In the genomic region with DNA sequence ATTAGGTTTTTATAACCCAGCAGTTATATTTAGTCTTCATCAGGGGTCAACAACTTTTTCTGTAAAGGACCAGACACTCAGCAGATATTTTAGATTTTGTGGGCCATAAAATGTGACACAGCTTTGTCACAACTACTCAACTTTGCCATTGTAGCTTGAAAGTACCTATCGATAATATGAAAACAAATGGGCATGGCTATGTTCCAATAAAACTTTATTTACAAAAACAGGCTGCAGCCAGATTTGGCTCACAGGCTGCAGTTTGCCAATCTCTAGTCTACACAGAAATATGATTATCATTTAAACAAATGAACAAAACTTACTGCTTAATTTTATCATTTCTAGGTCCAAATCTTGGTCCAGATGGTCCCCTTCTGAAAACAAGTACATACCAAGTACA, we compare ENCODE assay signal across 40 cellular contexts.
"Had no signal": no experiment of that assay in that cellular context is flagged by ENCODE, and none has a peak within 500 bp of the region (broad histone marks: within the 10 kb centered on the region; RNA-seq: fewer than 3 reads in every experiment).

No MANE protein-coding gene starts in this region.

- DNase-seq: activated effector memory CD4-positive, alpha-beta T cell treated with anti-CD3 and anti-CD28 coated beads, Interleukin-2, amount 50 U/mL, for 16 hours; activated effector memory CD4-positive, alpha-beta T cell treated with Interleukin-2 at 50 U/mL for 16 hours; activated gamma-delta T cell; activated gamma-delta T cell treated with Interleukin-2 at 50 U/mL for 16 hours; activated naive CD4-positive, alpha-beta T cell; activated naive CD4-positive, alpha-beta T cell treated with anti-CD3 and anti-CD28 coated beads for 36 hours; activated naive CD4-positive, alpha-beta T cell treated with anti-CD3 and anti-CD28 coated beads, Interleukin-2, amount 10 ng/mL, durations not matched to agents 7 days and 5 days; activated naive CD4-positive, alpha-beta T cell treated with anti-CD3 and anti-CD28 coated beads, Interleukin-2, amount 50 U/mL, for 16 hours; activated naive CD4-positive, alpha-beta T cell treated with Interleukin-2 at 50 U/mL for 16 hours; activated naive CD8-positive, alpha-beta T cell treated with anti-CD3 and anti-CD28 coated beads for 36 hours; activated naive CD8-positive, alpha-beta T cell treated with anti-CD3 and anti-CD28 coated beads, Interleukin-2, amount 10 ng/mL, durations not matched to agents 7 days and 5 days; activated naive CD8-positive, alpha-beta T cell treated with anti-CD3 and anti-CD28 coated beads, Interleukin-2, amount 50 U/mL, for 24 hours; activated T-cell treated with anti-CD3 and anti-CD28 coated beads, Interleukin-2, amount 50 U/mL, for 1 hour; activated T-cell treated with anti-CD3 and anti-CD28 coated beads, Interleukin-2, amount 50 U/mL, for 24 hours; activated T-cell treated with anti-CD3 and anti-CD28 coated beads, Interleukin-2, amount 50 U/mL, for 4 hours; activated T-cell treated with anti-CD3 and anti-CD28 coated beads, Interleukin-2, amount 50 U/mL, for 48 hours; activated T-cell treated with anti-CD3 and anti-CD28 coated beads, Interleukin-2, amount 50 U/mL, for 72 hours; adrenal gland; amniotic stem cell; amygdala; anterior cingulate cortex; aorta; body of pancreas; caudate nucleus; central memory CD4-positive, alpha-beta T cell; cerebellar nuclear complex had no signal

- H3K36me3 ChIP-seq: adrenal gland, breast epithelium, cardiac muscle cell had no signal

- H3K27ac Mint-ChIP-seq: activated naive CD4-positive, alpha-beta T cell treated with anti-CD3 and anti-CD28 coated beads for 36 hours; activated naive CD4-positive, alpha-beta T cell treated with anti-CD3 and anti-CD28 coated beads, Interleukin-2, amount 10 ng/mL, durations not matched to agents 7 days and 5 days; activated naive CD4-positive, alpha-beta T cell treated with anti-CD3 and anti-CD28 coated beads, Interleukin-2, amount 50 U/mL, for 24 hours; activated naive CD4-positive, alpha-beta T cell treated with anti-CD3 and anti-CD28 coated beads, Interleukin-2, amount 50 U/mL, for 72 hours; activated naive CD8-positive, alpha-beta T cell; activated naive CD8-positive, alpha-beta T cell treated with anti-CD3 and anti-CD28 coated beads for 36 hours; activated naive CD8-positive, alpha-beta T cell treated with anti-CD3 and anti-CD28 coated beads, Interleukin-2, amount 10 ng/mL, durations not matched to agents 7 days and 5 days; activated naive CD8-positive, alpha-beta T cell treated with anti-CD3 and anti-CD28 coated beads, Interleukin-2, amount 50 U/mL, for 24 hours; activated T-cell treated with anti-CD3 and anti-CD28 coated beads, Interleukin-2, amount 50 U/mL, for 24 hours; activated T-cell treated with anti-CD3 and anti-CD28 coated beads, Interleukin-2, amount 50 U/mL, for 72 hours; activated T-helper 1 cell treated with anti-CD3 and anti-CD28 coated beads, Interleukin-12 subunit alpha, Interleukin-12 subunit beta, Interleukin-2, Interleukin-4 antibody, amounts not matched to agents 30 ng/mL and 10 ng/mL and 1 ng/mL, durations not matched to agents 14 hours and 24 hours and 36 hours; activated T-helper 2 cell treated with anti-CD3 and anti-CD28 coated beads, Interferon-gamma antibody, Interleukin-2, Interleukin-4, amounts not matched to agents 10 μg/mL and 5 μg/mL and 100 μg/mL, durations not matched to agents 14 hours and 24 hours and 36 hours; brain had no signal

- ATAC-seq: activated naive CD4-positive, alpha-beta T cell treated with anti-CD3 and anti-CD28 coated beads, Interleukin-2, amount 50 U/mL, for 72 hours; activated naive CD8-positive, alpha-beta T cell treated with anti-CD3 and anti-CD28 coated beads, Interleukin-2, amount 50 U/mL, for 24 hours; activated T-cell treated with anti-CD3 and anti-CD28 coated beads, Interleukin-2, amount 50 U/mL, for 4 hours; activated T-cell treated with anti-CD3 and anti-CD28 coated beads, Interleukin-2, amount 50 U/mL, for 72 hours; activated T-helper 17 cell treated with anti-CD3 and anti-CD28 coated beads, Interleukin-2, amount 50 U/mL, for 72 hours; body of pancreas had no signal

- H3K27me3 ChIP-seq: adrenal gland, ascending aorta, body of pancreas, brain microvascular endothelial cell, breast epithelium, cardiac muscle cell had no signal

- H3K27ac ChIP-seq: adrenal gland, body of pancreas, brain microvascular endothelial cell, breast epithelium, cardiac muscle cell had no signal

- H3K4me3 ChIP-seq: adrenal gland, ascending aorta, body of pancreas, breast epithelium, cardiac muscle cell had no signal

- H3K4me3 Mint-ChIP-seq: activated naive CD4-positive, alpha-beta T cell treated with anti-CD3 and anti-CD28 coated beads for 36 hours; activated naive CD4-positive, alpha-beta T cell treated with anti-CD3 and anti-CD28 coated beads, Interleukin-2, amount 10 ng/mL, durations not matched to agents 7 days and 5 days; activated naive CD4-positive, alpha-beta T cell treated with anti-CD3 and anti-CD28 coated beads, Interleukin-2, amount 50 U/mL, for 24 hours; activated naive CD8-positive, alpha-beta T cell; activated naive CD8-positive, alpha-beta T cell treated with anti-CD3 and anti-CD28 coated beads for 36 hours; activated naive CD8-positive, alpha-beta T cell treated with anti-CD3 and anti-CD28 coated beads, Interleukin-2, amount 10 ng/mL, durations not matched to agents 7 days and 5 days; activated naive CD8-positive, alpha-beta T cell treated with anti-CD3 and anti-CD28 coated beads, Interleukin-2, amount 50 U/mL, for 24 hours; activated T-cell treated with anti-CD3 and anti-CD28 coated beads, Interleukin-2, amount 50 U/mL, for 24 hours; activated T-cell treated with anti-CD3 and anti-CD28 coated beads, Interleukin-2, amount 50 U/mL, for 4 hours; activated T-cell treated with anti-CD3 and anti-CD28 coated beads, Interleukin-2, amount 50 U/mL, for 72 hours; activated T-helper 1 cell treated with anti-CD3 and anti-CD28 coated beads, Interleukin-12 subunit alpha, Interleukin-12 subunit beta, Interleukin-2, Interleukin-4 antibody, amounts not matched to agents 30 ng/mL and 10 ng/mL and 1 ng/mL, durations not matched to agents 14 hours and 24 hours and 36 hours; activated T-helper 17 cell treated with anti-CD3 and anti-CD28 coated beads, Interleukin-2, amount 50 U/mL, for 72 hours; brain; central memory CD8-positive, alpha-beta T cell had no signal

- H3K4me1 Mint-ChIP-seq: activated naive CD4-positive, alpha-beta T cell treated with anti-CD3 and anti-CD28 coated beads, Interleukin-2, amount 10 ng/mL, durations not matched to agents 7 days and 5 days; activated naive CD8-positive, alpha-beta T cell treated with anti-CD3 and anti-CD28 coated beads, Interleukin-2, amount 50 U/mL, for 24 hours; brain had no signal

- H3K9me3 ChIP-seq: body of pancreas had no signal

- H3K4me1 ChIP-seq: ascending aorta, body of pancreas, breast epithelium had no signal

- FAIRE-seq: astrocyte, bronchial epithelial cell had no signal

- H3K27me3 Mint-ChIP-seq: activated naive CD4-positive, alpha-beta T cell treated with anti-CD3 and anti-CD28 coated beads, Interleukin-2, amount 10 ng/mL, durations not matched to agents 7 days and 5 days; activated naive CD4-positive, alpha-beta T cell treated with anti-CD3 and anti-CD28 coated beads, Interleukin-2, amount 50 U/mL, for 24 hours; activated naive CD8-positive, alpha-beta T cell; activated naive CD8-positive, alpha-beta T cell treated with anti-CD3 and anti-CD28 coated beads for 36 hours; activated naive CD8-positive, alpha-beta T cell treated with anti-CD3 and anti-CD28 coated beads, Interleukin-2, amount 10 ng/mL, durations not matched to agents 7 days and 5 days; activated naive CD8-positive, alpha-beta T cell treated with anti-CD3 and anti-CD28 coated beads, Interleukin-2, amount 50 U/mL, for 24 hours; activated T-cell treated with anti-CD3 and anti-CD28 coated beads, Interleukin-2, amount 50 U/mL, for 24 hours; activated T-helper 17 cell treated with anti-CD3 and anti-CD28 coated beads, Interleukin-2, amount 50 U/mL, for 72 hours; brain; central memory CD8-positive, alpha-beta T cell had no signal
